Comparison of ENCODE assay signal across 8 cellular contexts in genomic region chr11:13462928-13463778, GRCh38. TPM values are rescaled to one million over a fixed set of nuclear protein-coding genes. Genes with fewer than 3 reads are reported as not detected.
A peak's percentile ranks its signal among the peaks of the same experiment; 100 is the strongest.
DNase-seq lines count a peak whose midpoint lies in the region; ATAC-seq, FAIRE-seq and TF ChIP-seq lines count a peak whose summit lies in the region.

BTBD10 (minus strand) TSS chr11:13463222; CDS start chr11:13445124, 18,098 bp downstream.

- H2AFZ ChIP-seq in HepG2 (ENCODE audit: low read length) = peak within 1 kb of the TSS; percentile 72

- TF ChIP-seq POLR2A in HepG2 (IDR thresholded peaks at IDR 0.05; ENCODE audit: insufficient read depth in 1 of 2, low read depth in 2 of 2, low read length in 2 of 2) = peak; percentile 88 to 98

- peaks cover 28 to 59% (median 44%) of the 10 kb centered on the region in 4 donors for H3K4me1 Mint-ChIP-seq in CD4-positive, CD25-positive, alpha-beta regulatory T cell
- H3K4me1 Mint-ChIP-seq in dendritic cell treated with granulocyte-macrophage colony-stimulating factor and Interleukin-4, amounts not matched to agents 40 ng/mL and 50 ng/mL, for 4 days (ENCODE audit: low read depth) = peaks cover 35% of the 10 kb centered on the region

- H3K27ac ChIP-seq in CD4-positive, CD25-positive, alpha-beta regulatory T cell (ENCODE audit: insufficient read depth, low read length, poor library complexity, severe bottlenecking) = peak within 1 kb of the TSS; percentile 91
- H3K27ac ChIP-seq in HepG2 (ENCODE audit: extremely low read length, insufficient read depth, low read length) = peak within 1 kb of the TSS; percentile 75

- intact Hi-C loops in dendritic cell treated with granulocyte-macrophage colony-stimulating factor and Interleukin-4, amounts not matched to agents 40 ng/mL and 50 ng/mL, for 4 days (cut with micrococcal nuclease) = loop anchor here (1.0 to 10.0 kb wide), 4 partner anchors 48 to 278 kb away; partner anchors contain the start of genes BMAL1 and FAR1
- intact Hi-C loops in HepG2 (cut with micrococcal nuclease; ENCODE audit: unreplicated experiment) = loop anchor here (1.0 to 10.0 kb wide), 2 partner anchors 24 to 248 kb away; no protein-coding TSS in a partner anchor

- peak; percentile 93 to 97 (median 94) for DNase-seq in CD4-positive, CD25-positive, alpha-beta regulatory T cell
- peak; percentile 96 for DNase-seq in NCI-H774 (lab: John Stamatoyannopoulos, UW)
- DNase-seq in activated CD4-positive, alpha-beta T cell treated with anti-CD3 and anti-CD28 coated beads, Interleukin-2, amount 50 U/mL, for 4 hours = peak; percentile 85 to 90
- peak; percentile 89 for DNase-seq in HepG2 (ENCODE audit: low spot score)
- DNase-seq in stimulated activated CD4-positive, alpha-beta T cell treated with anti-CD3 and anti-CD28 coated beads, Interleukin-2, amount 100 ng/mL, for 48 hours = peak; percentile 84 to 88

- CTCF ChIA-PET in HepG2 (lab: Yijun Ruan, JAX; ENCODE audit: low intra/inter-chr PET ratio, low total read pairs) = no interaction called here

- H3K4me3 Mint-ChIP-seq in CD4-positive, CD25-positive, alpha-beta regulatory T cell = peak within 1 kb of the TSS; percentile 98 to 100 (median 99)
- peak within 1 kb of the TSS; percentile 99 for H3K4me3 Mint-ChIP-seq in dendritic cell treated with granulocyte-macrophage colony-stimulating factor and Interleukin-4, amounts not matched to agents 40 ng/mL and 50 ng/mL, for 4 days

- H3K4me1 ChIP-seq in CD4-positive, CD25-positive, alpha-beta regulatory T cell (ENCODE audit: control insufficient read depth, insufficient read depth, low read length, poor library complexity, severe bottlenecking) = peaks cover 26% of the 10 kb centered on the region
- peaks cover 23% of the 10 kb centered on the region for H3K4me1 ChIP-seq in HepG2 (ENCODE audit: insufficient read depth, low read length)

- WGBS in HepG2 (ENCODE audit: low lambda C conversion rate) = 2% methylated on average over 27 of the region's 69 CpGs

- FAIRE-seq in HepG2 (lab: Jason Lieb, UNC) = no peak

- TSS peak; percentile 98 for BruUV-seq in HepG2 (replicated peaks; lab: Mats Ljungman, UMichigan)

- no peaks in the 10 kb centered on the region for H3K9me3 ChIP-seq in CD4-positive, CD25-positive, alpha-beta regulatory T cell (ENCODE audit: control insufficient read depth in 2 of 2, low read length in 2 of 2)
- H3K9me3 ChIP-seq in HepG2 (ENCODE audit: low read length) = no peaks in the 10 kb centered on the region

- TF ChIP-seq RAD21 in HepG2 (CRISPR knock-in tag; IDR thresholded peaks at IDR 0.05) = no peak

- peaks cover 11% of the 10 kb centered on the region for H3K36me3 Mint-ChIP-seq in CD4-positive, CD25-positive, alpha-beta regulatory T cell
- H3K36me3 Mint-ChIP-seq in dendritic cell treated with granulocyte-macrophage colony-stimulating factor and Interleukin-4, amounts not matched to agents 40 ng/mL and 50 ng/mL, for 4 days (ENCODE audit: low read depth) = peaks cover 17% of the 10 kb centered on the region

- H3K27me3 ChIP-seq in CD4-positive, CD25-positive, alpha-beta regulatory T cell (ENCODE audit: control insufficient read depth, insufficient read depth, low read length) = peaks cover 6% of the 10 kb centered on the region
- no peaks in the 10 kb centered on the region; a peak in 1 of 5 replicates for H3K27me3 ChIP-seq in HepG2 (ENCODE audit: control insufficient read depth in 1 of 2, insufficient read depth in 2 of 2, low read length in 2 of 2)

- H3K79me2 ChIP-seq in HepG2 (ENCODE audit: insufficient read depth, low read length) = peaks cover 25% of the 10 kb centered on the region

- H3K4me3 ChIP-seq in CD4-positive, CD25-positive, alpha-beta regulatory T cell (ENCODE audit: low read depth, low read length) = peak within 1 kb of the TSS; percentile 97
- peak within 1 kb of the TSS; percentile 82 to 88 (median 84) for H3K4me3 ChIP-seq in HepG2 (replicated peaks in 1 of 3; ENCODE audit: insufficient read depth in 1 of 3, low read depth in 2 of 3, low read length in 3 of 3)

- H3K9me3 Mint-ChIP-seq in CD4-positive, CD25-positive, alpha-beta regulatory T cell = no peaks in the 10 kb centered on the region
- no peaks in the 10 kb centered on the region for H3K9me3 Mint-ChIP-seq in dendritic cell treated with granulocyte-macrophage colony-stimulating factor and Interleukin-4, amounts not matched to agents 40 ng/mL and 50 ng/mL, for 4 days

- POLR2A ChIA-PET in HepG2 (lab: Yijun Ruan, JAX) = interaction anchor here (0.6 to 2.0 kb wide), 9 partner anchors 9 to 1086 kb away, joined by 3 to 12 read pairs (median 4); no protein-coding TSS in a partner anchor

- H3K27ac Mint-ChIP-seq in CD4-positive, CD25-positive, alpha-beta regulatory T cell = peak within 1 kb of the TSS; percentile 98 to 100 (median 98)
- peak within 1 kb of the TSS; percentile 100 for H3K27ac Mint-ChIP-seq in dendritic cell treated with granulocyte-macrophage colony-stimulating factor and Interleukin-4, amounts not matched to agents 40 ng/mL and 50 ng/mL, for 4 days

- TF ChIP-seq CTCF in HepG2 (CRISPR knock-in tag; IDR thresholded peaks at IDR 0.05) = no peak

- peaks cover 13% of the 10 kb centered on the region for H3K27me3 Mint-ChIP-seq in CD4-positive, CD25-positive, alpha-beta regulatory T cell
- no peaks in the 10 kb centered on the region for H3K27me3 Mint-ChIP-seq in dendritic cell treated with granulocyte-macrophage colony-stimulating factor and Interleukin-4, amounts not matched to agents 40 ng/mL and 50 ng/mL, for 4 days

- TF ChIP-seq EP300 in HepG2 (IDR thresholded peaks at IDR 0.05; ENCODE audit: low read depth in 2 of 2, low read length in 2 of 2) (no peak), HepG2 (CRISPR knock-in tag; IDR thresholded peaks at IDR 0.05; ENCODE audit: borderline replicate concordance) (no peak)

- H3K4me2 ChIP-seq in HepG2 (ENCODE audit: low read depth, low read length) = peak within 1 kb of the TSS; percentile 95

- H3K9ac ChIP-seq in HepG2 (ENCODE audit: insufficient read depth, low read depth, low read length) = peak within 1 kb of the TSS; percentile 86

- no peaks in the 10 kb centered on the region for H4K20me1 ChIP-seq in HepG2 (ENCODE audit: insufficient read depth, low read length)

- ATAC-seq in CD4-positive, CD25-positive, alpha-beta regulatory T cell (ENCODE audit: low read depth in 2 of 2) = peak; percentile 99
- ATAC-seq in GM19438 (IDR thresholded peaks at IDR 0.05; ENCODE audit: low read depth, unreplicated experiment) = peak; percentile 89
- ATAC-seq in HG03571 (IDR thresholded peaks at IDR 0.05; ENCODE audit: unreplicated experiment) = peak; percentile 98
- ATAC-seq in HepG2 = peak; percentile 99

- in situ Hi-C loops in HepG2 (cut with HindIII; ENCODE audit: extremely low pct_ligation_motif_present, low pct_unique_long_range_greater_than_20kb) = no loop called here

- H3K36me3 ChIP-seq in CD4-positive, CD25-positive, alpha-beta regulatory T cell (ENCODE audit: control insufficient read depth, insufficient read depth, low read length) = no peaks in the 10 kb centered on the region
- no peaks in the 10 kb centered on the region for H3K36me3 ChIP-seq in HepG2 (replicated peaks in 1 of 2; ENCODE audit: control insufficient read depth in 1 of 2, insufficient read depth in 2 of 2, low read length in 2 of 2)

TF ChIP-seq in HepG2, 621 proteins besides CTCF, POLR2A, EP300 and RAD21 (continues in another document):
- TF ChIP-seq IKZF4 (CRISPR knock-in tag; IDR thresholded peaks at IDR 0.05; ENCODE audit: borderline replicate concordance, low read depth, not compliant biosample characterization) (peak; percentile 57), HNRNPLL (IDR thresholded peaks at IDR 0.05; ENCODE audit: low read depth, low read length, poor library complexity, severe bottlenecking) (peak; percentile 76), KDM5B (CRISPR knock-in tag; IDR thresholded peaks at IDR 0.05; ENCODE audit: borderline replicate concordance) (peak; percentile 82; the same call in 1 of the 2 replicates), CENPBD1 (CRISPR knock-in tag; IDR thresholded peaks at IDR 0.05; ENCODE audit: borderline replicate concordance, low read depth) (no peak), MED13 (CRISPR knock-in tag; IDR thresholded peaks at IDR 0.05) (no peak; the same call in 1 of the 2 replicates), GTF2F1 (IDR thresholded peaks at IDR 0.05; ENCODE audit: low read length) (no peak), BRCA1 (CRISPR knock-in tag; IDR thresholded peaks at IDR 0.05) (0 out of 2 replicates have a peak, but pooled peaks have one; percentile 54)

RNA-seq across cellular contexts. Expression of gene BTBD10, which starts in this region (rescaled TPM):
- 18.9 TPM for total RNA-seq in CD4-positive, CD25-positive, alpha-beta regulatory T cell
- 10 to 100 TPM; 12.9 to 14.2 (median 13.4) TPM for polyA plus RNA-seq in CD4-positive, CD25-positive, alpha-beta regulatory T cell
- 26.6 and 37.0 TPM in 2 replicates for total RNA-seq in HepG2 (2016; rRNA removed; fragmentation: Illumina TruSeq; extraction: Trizol)
- total RNA-seq in HepG2 (2016; cell fraction: cytosol; rRNA removed; fragmentation: Illumina TruSeq; extraction: Trizol; ENCODE audit: low read depth) = 50.4 and 58.1 TPM in 2 replicates
- 25.7 and 37.4 TPM in 2 replicates for total RNA-seq in HepG2 (2016; cell fraction: insoluble cytoplasmic fraction; rRNA removed; fragmentation: Illumina TruSeq; extraction: Trizol)
- 31.8 and 33.6 TPM in 2 replicates for total RNA-seq in HepG2 (2016; cell fraction: membrane; rRNA removed; fragmentation: Illumina TruSeq; extraction: Trizol)
- total RNA-seq in HepG2 (2016; cell fraction: nucleus; rRNA removed; fragmentation: Illumina TruSeq; extraction: Trizol) = 16.6 and 16.8 TPM in 2 replicates
- polyA plus RNA-seq in HepG2 (2011; rRNA removed) = 9.0 and 9.8 TPM in 2 replicates
- polyA plus RNA-seq in HepG2 (2011; cell fraction: cytosol; rRNA removed) = 4.9 and 7.3 TPM in 2 replicates
- polyA plus RNA-seq in HepG2 (2011; cell fraction: nucleus; rRNA removed) = 2.9 and 4.9 TPM in 2 replicates
- 8.5 and 9.6 TPM in 2 replicates for polyA plus RNA-seq in HepG2 (2012)
- polyA plus RNA-seq in HepG2 (2016; cell fraction: cytosol; fragmentation: Illumina TruSeq; extraction: Trizol; ENCODE audit: low read depth) = 3.1 TPM in 2 replicates
- 26.9 and 29.0 TPM in 2 replicates for polyA plus RNA-seq in HepG2 (2016; cell fraction: insoluble cytoplasmic fraction; fragmentation: Illumina TruSeq; extraction: Trizol; ENCODE audit: low read depth)
- polyA plus RNA-seq in HepG2 (2016; cell fraction: membrane; fragmentation: Illumina TruSeq; extraction: Trizol; ENCODE audit: low read depth) = 8.0 and 8.4 TPM in 2 replicates
- 10.4 and 10.9 TPM in 2 replicates for polyA plus RNA-seq in HepG2 (2016; cell fraction: nucleus; fragmentation: Illumina TruSeq; extraction: Trizol; ENCODE audit: insufficient read depth, low read depth)
- 18.5 and 18.6 TPM in 2 replicates for polyA minus RNA-seq in HepG2 (2011; rRNA and poly(A)+ RNA removed; ENCODE audit: low replicate concordance)
- polyA minus RNA-seq in HepG2 (2011; cell fraction: cytosol; rRNA and poly(A)+ RNA removed) = 13.4 and 16.3 TPM in 2 replicates
- 27.8 and 29.5 TPM in 2 replicates for polyA minus RNA-seq in HepG2 (2011; cell fraction: nucleus; rRNA and poly(A)+ RNA removed)

Comparison
In these comparisons a context has a peak if more than half of its experiments do, and no peak if none do; other contexts are left out.
1. Peak in every context shown above with its lines: DNase-seq, ATAC-seq, H3K4me3 ChIP-seq and H3K27ac ChIP-seq.